25 cellular contexts compared by ENCODE assay signal in the genomic region with DNA sequence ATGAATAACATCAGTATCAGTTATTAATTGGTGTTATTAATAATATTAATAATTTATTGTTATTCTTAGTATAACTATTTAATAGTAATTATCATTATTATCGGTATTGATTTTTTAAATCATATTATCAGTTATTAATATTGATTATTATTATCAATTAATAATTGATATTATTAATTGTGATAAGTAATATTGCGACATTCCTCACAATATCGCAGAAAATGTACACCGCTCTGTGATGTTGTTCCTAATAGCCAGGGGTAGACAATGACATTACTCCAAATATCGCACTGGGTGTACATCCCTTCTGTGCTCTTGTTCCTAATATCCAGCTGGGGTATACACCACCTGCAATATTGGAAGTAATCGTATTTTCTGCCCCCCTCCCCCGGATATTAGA.
"Had no signal": no experiment of that assay in that cellular context is flagged by ENCODE, and none has a peak within 500 bp of the region (broad histone marks: within the 10 kb centered on the region; RNA-seq: fewer than 3 reads in every experiment).

No MANE protein-coding gene starts in this region.

- H3K27ac ChIP-seq: coronary artery, esophagus squamous epithelium, lower lobe of right lung, psoas muscle, skin epidermis, thoracic aorta, transverse colon, upper lobe of right lung, uterus had no signal

- H3K9me3 ChIP-seq: esophagus squamous epithelium, lower lobe of right lung, psoas muscle, thoracic aorta, transverse colon, upper lobe of right lung, uterus had no signal

- H3K4me3 ChIP-seq: coronary artery, esophagus squamous epithelium, lower lobe of right lung, psoas muscle, skin epidermis, thoracic aorta, transverse colon, upper lobe of right lung, uterus had no signal

- H3K4me1 ChIP-seq: lower lobe of right lung, psoas muscle, transverse colon, upper lobe of right lung, uterus had no signal

- ATAC-seq: left ventricle myocardium superior; lower lobe of right lung; naive thymus-derived CD8-positive, alpha-beta T cell; psoas muscle; right cardiac atrium; stimulated activated naive B cell treated with anti-CD40 and anti-IgM and Interleukin-4, amounts not matched to agents 10 μg/mL and 1 μg/mL and 100 μg/mL, for 72 hours; upper lobe of right lung had no signal

- DNase-seq: dermis blood vessel endothelial cell; effector memory CD4-positive, alpha-beta T cell; erythroblast; esophagus squamous epithelium; foreskin melanocyte; hypothalamus; immature natural killer cell; islet precursor cell; left ventricle myocardium superior; lower lobe of right lung; naive thymus-derived CD8-positive, alpha-beta T cell; nephron progenitor cell; nucleus accumbens; posterior cingulate gyrus; psoas muscle; right cardiac atrium; stimulated activated CD4-positive, alpha-beta T cell treated with anti-CD3 and anti-CD28 coated beads, Interleukin-15, amount 100 ng/mL, for 24 hours; stimulated activated CD4-positive, alpha-beta T cell treated with anti-CD3 and anti-CD28 coated beads, Interleukin-2, amount 100 ng/mL, for 48 hours; stimulated activated naive B cell treated with anti-CD40 and anti-IgM and Interleukin-4, amounts not matched to agents 10 μg/mL and 1 μg/mL and 100 μg/mL, for 72 hours; transverse colon; upper lobe of right lung; uterus had no signal

- H3K36me3 ChIP-seq: esophagus squamous epithelium, lower lobe of right lung, thoracic aorta, transverse colon, upper lobe of right lung, uterus had no signal

- H3K27me3 ChIP-seq: transverse colon, uterus had no signal
